ENCODE assay signal across 5 cellular contexts in genomic region chr1:241703739-241704138, GRCh38. TPM values are rescaled to one million over a fixed set of nuclear protein-coding genes. Genes with fewer than 3 reads are reported as not detected.
"Had no signal": no experiment of that assay in that cellular context is flagged by ENCODE, and none has a peak within 500 bp of the region (broad histone marks: within the 10 kb centered on the region; RNA-seq: fewer than 3 reads in every experiment).

No MANE protein-coding gene starts in this region.

RNA-seq across cellular contexts. Expression of gene WDR64, which starts 51.7 kb away (rescaled TPM):
- total RNA-seq: GM23338, H1, H9, HT-29, IMR-90 had no signal
- polyA plus RNA-seq: GM23338, IMR-90 had no signal
